In genomic region chr14:75402867-75403413, GRCh38 we compare ENCODE assay signal across 2 cellular contexts.
TF ChIP-seq lines count a peak whose summit lies in the region.

No MANE protein-coding gene starts in this region.

TF ChIP-seq in GM23338, 12 proteins besides CTCF, POLR2A, EP300 and RAD21:
- TF ChIP-seq, protein P1, sequence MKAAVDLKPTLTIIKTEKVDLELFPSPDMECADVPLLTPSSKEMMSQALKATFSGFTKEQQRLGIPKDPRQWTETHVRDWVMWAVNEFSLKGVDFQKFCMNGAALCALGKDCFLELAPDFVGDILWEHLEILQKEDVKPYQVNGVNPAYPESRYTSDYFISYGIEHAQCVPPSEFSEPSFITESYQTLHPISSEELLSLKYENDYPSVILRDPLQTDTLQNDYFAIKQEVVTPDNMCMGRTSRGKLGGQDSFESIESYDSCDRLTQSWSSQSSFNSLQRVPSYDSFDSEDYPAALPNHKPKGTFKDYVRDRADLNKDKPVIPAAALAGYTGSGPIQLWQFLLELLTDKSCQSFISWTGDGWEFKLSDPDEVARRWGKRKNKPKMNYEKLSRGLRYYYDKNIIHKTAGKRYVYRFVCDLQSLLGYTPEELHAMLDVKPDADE (IDR thresholded peaks at IDR 0.05): no peak
- no peak for TF ChIP-seq EZH2phosphoT487 (IDR thresholded peaks at IDR 0.05; ENCODE audit: unreplicated experiment)
- no peak for TF ChIP-seq NANOG (IDR thresholded peaks at IDR 0.05; ENCODE audit: borderline replicate concordance)
- TF ChIP-seq JUNB (IDR thresholded peaks at IDR 0.05; ENCODE audit: unreplicated experiment): no peak
- TF ChIP-seq EZH2 (IDR thresholded peaks at IDR 0.05; ENCODE audit: low read depth, unreplicated experiment): no peak
- no peak for TF ChIP-seq POLR2AphosphoS5 (IDR thresholded peaks at IDR 0.05; ENCODE audit: low read depth)
- no peak for TF ChIP-seq ZNF331 (CRISPR knock-in tag; IDR thresholded peaks at IDR 0.05; ENCODE audit: low read depth)
- no peak for TF ChIP-seq ZNF462 (CRISPR knock-in tag; IDR thresholded peaks at IDR 0.05)
- TF ChIP-seq STAT1 (IDR thresholded peaks at IDR 0.05; ENCODE audit: unreplicated experiment): no peak
- no peak for TF ChIP-seq ZNF114 (CRISPR knock-in tag; IDR thresholded peaks at IDR 0.05)
- no peak for TF ChIP-seq CREB1 (CRISPR knock-in tag; IDR thresholded peaks at IDR 0.05; ENCODE audit: low read depth)
- TF ChIP-seq, protein P2, sequence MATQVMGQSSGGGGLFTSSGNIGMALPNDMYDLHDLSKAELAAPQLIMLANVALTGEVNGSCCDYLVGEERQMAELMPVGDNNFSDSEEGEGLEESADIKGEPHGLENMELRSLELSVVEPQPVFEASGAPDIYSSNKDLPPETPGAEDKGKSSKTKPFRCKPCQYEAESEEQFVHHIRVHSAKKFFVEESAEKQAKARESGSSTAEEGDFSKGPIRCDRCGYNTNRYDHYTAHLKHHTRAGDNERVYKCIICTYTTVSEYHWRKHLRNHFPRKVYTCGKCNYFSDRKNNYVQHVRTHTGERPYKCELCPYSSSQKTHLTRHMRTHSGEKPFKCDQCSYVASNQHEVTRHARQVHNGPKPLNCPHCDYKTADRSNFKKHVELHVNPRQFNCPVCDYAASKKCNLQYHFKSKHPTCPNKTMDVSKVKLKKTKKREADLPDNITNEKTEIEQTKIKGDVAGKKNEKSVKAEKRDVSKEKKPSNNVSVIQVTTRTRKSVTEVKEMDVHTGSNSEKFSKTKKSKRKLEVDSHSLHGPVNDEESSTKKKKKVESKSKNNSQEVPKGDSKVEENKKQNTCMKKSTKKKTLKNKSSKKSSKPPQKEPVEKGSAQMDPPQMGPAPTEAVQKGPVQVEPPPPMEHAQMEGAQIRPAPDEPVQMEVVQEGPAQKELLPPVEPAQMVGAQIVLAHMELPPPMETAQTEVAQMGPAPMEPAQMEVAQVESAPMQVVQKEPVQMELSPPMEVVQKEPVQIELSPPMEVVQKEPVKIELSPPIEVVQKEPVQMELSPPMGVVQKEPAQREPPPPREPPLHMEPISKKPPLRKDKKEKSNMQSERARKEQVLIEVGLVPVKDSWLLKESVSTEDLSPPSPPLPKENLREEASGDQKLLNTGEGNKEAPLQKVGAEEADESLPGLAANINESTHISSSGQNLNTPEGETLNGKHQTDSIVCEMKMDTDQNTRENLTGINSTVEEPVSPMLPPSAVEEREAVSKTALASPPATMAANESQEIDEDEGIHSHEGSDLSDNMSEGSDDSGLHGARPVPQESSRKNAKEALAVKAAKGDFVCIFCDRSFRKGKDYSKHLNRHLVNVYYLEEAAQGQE (IDR thresholded peaks at IDR 0.05; ENCODE audit: unreplicated experiment): no peak

TF ChIP-seq in H1, 55 proteins besides CTCF, POLR2A, EP300 and RAD21:
- TF ChIP-seq KDM1A (IDR thresholded peaks at IDR 0.05; ENCODE audit: borderline replicate concordance, low read length) (peak; percentile 83), SIX5 (IDR thresholded peaks at IDR 0.05; ENCODE audit: low read depth, low read length) (peak; percentile 22; the same call in 1 of the 2 replicates), TAF7 (optimal IDR thresholded peaks at IDR 0.05; ENCODE audit: borderline replicate concordance, low read depth, low read length) (no peak), TEAD4 (IDR thresholded peaks at IDR 0.05; ENCODE audit: low read depth, low read length) (peak; percentile 55; the same call in 1 of the 2 replicates), YY1 (IDR thresholded peaks at IDR 0.05; ENCODE audit: low read depth, low read length) (0 out of 2 replicates have a peak, but pooled peaks have one; percentile 65), CEBPB (IDR thresholded peaks at IDR 0.05; ENCODE audit: low read depth, low read length) (no peak), USF2 (IDR thresholded peaks at IDR 0.05; ENCODE audit: low read length) (no peak), TAF1 (IDR thresholded peaks at IDR 0.05; ENCODE audit: low read depth, low read length) (no peak)
